22 cellular contexts compared by ENCODE assay signal in genomic region chr4:162162672-162163071, GRCh38. TPM values are rescaled to one million over a fixed set of nuclear protein-coding genes. Genes with fewer than 3 reads are reported as not detected.
DNase-seq lines count a peak whose midpoint lies in the region; TF ChIP-seq lines count a peak whose summit lies in the region.
"Had no signal": no experiment of that assay in that cellular context is flagged by ENCODE, and none has a peak within 500 bp of the region (broad histone marks: within the 10 kb centered on the region; RNA-seq: fewer than 3 reads in every experiment).

No MANE protein-coding gene starts in this region.

- no peaks in the 10 kb centered on the region for H3K4me1 ChIP-seq in mesendoderm (ENCODE audit: control insufficient read depth, low read depth, low read length)
- H3K4me1 ChIP-seq: BE2C had no signal

- H3K36me3 Mint-ChIP-seq in type B pancreatic cell = no peaks in the 10 kb centered on the region

- H3K79me2 ChIP-seq in mesendoderm (ENCODE audit: control insufficient read depth, insufficient read depth, low read length) = no peaks in the 10 kb centered on the region

- H3K56ac ChIP-seq in mesendoderm (ENCODE audit: low read length) = no peak overlapping the region

- TF ChIP-seq CTCF in type B pancreatic cell (conservative IDR thresholded peaks at IDR 0.05) = no peak

- no peaks in the 10 kb centered on the region for H3K27me3 ChIP-seq in mesendoderm (ENCODE audit: insufficient read depth, low read length, poor library complexity)
- H3K27me3 ChIP-seq: BE2C had no signal

- no peak overlapping the region for H2BK120ac ChIP-seq in mesendoderm (ENCODE audit: low read depth, low read length)

- WGBS in mesendoderm (ENCODE audit: extremely low coverage, insufficient coverage, low lambda C conversion rate) = no CpG with 5 or more reads among the region's 2 CpGs

- no peak overlapping the region for H3K27ac ChIP-seq in mesendoderm (ENCODE audit: low read depth, low read length)

- H2BK15ac ChIP-seq in mesendoderm (replicated peaks; ENCODE audit: low read depth) = no peak overlapping the region

- no peaks in the 10 kb centered on the region for H3K36me3 ChIP-seq in mesendoderm (ENCODE audit: control insufficient read depth, insufficient read depth, low read length)
- H3K36me3 ChIP-seq: BE2C had no signal

- no peak overlapping the region for H3K9ac ChIP-seq in mesendoderm (ENCODE audit: low read length)

- peak overlapping the region; percentile 64 for H3K4me3 Mint-ChIP-seq in type B pancreatic cell
- H3K4me3 Mint-ChIP-seq: CD4-positive, alpha-beta T cell had no signal

- H3K18ac ChIP-seq in mesendoderm (ENCODE audit: low read length) = no peak overlapping the region

- no peaks in the 10 kb centered on the region for H3K79me1 ChIP-seq in mesendoderm (ENCODE audit: low read length)

- H3K27ac Mint-ChIP-seq in type B pancreatic cell = no peak overlapping the region
- H3K27ac Mint-ChIP-seq: CD4-positive, alpha-beta T cell; H9 had no signal

- no peaks in the 10 kb centered on the region for H3K9me3 Mint-ChIP-seq in type B pancreatic cell
- H3K9me3 Mint-ChIP-seq: H9 had no signal

- DNase-seq in NCI-H748 (lab: John Stamatoyannopoulos, UW; ENCODE audit: unreplicated experiment) = peak; percentile 10
- DNase-seq in NCI-H748 treated with DMSO at 0.1 percent for 48 hours (lab: John Stamatoyannopoulos, UW) = no peak
- DNase-seq in cerebellar cortex (ENCODE audit: low spot score) = peak; percentile 62
- peak; percentile 59 for DNase-seq in mesendoderm
- DNase-seq in type B pancreatic cell (ENCODE audit: extremely low spot score, unreplicated experiment) = no peak
- no peak for DNase-seq in DMS79 treated with DMSO at 0.1 percent for 48 hours (lab: John Stamatoyannopoulos, UW)
- DNase-seq in CD1c-positive myeloid dendritic cell (ENCODE audit: extremely low spot score) = no peak
- DNase-seq in NCI-H510A treated with DMSO at 0.1 percent for 48 hours (lab: John Stamatoyannopoulos, UW) = no peak
- DNase-seq: BE2C; CD4-positive, alpha-beta T cell; DMS53; H9; MM.1S; NCI-H1092; NCI-H1436 treated with DMSO at 0.1 percent for 48 hours; NCI-H2029; NCI-H2171 treated with DMSO at 0.1 percent for 48 hours; NCI-H446 treated with DMSO at 0.1 percent for 48 hours; PC-3; RPMI8226; SHP77 treated with DMSO at 0.1 percent for 48 hours had no signal

- no peak overlapping the region for H3K4ac ChIP-seq in mesendoderm (ENCODE audit: low read depth, low read length)

- peaks cover 20% of the 10 kb centered on the region for H3K27me3 Mint-ChIP-seq in type B pancreatic cell

- no peak overlapping the region for H4K5ac ChIP-seq in mesendoderm (ENCODE audit: low read length)

- H4K8ac ChIP-seq in mesendoderm (ENCODE audit: low read depth, low read length) = no peak overlapping the region

- H2BK5ac ChIP-seq in mesendoderm (ENCODE audit: low read length) = no peak overlapping the region

- no peak overlapping the region for H3K23ac ChIP-seq in mesendoderm (ENCODE audit: low read length)

- H3K4me1 Mint-ChIP-seq in type B pancreatic cell (ENCODE audit: unreplicated experiment) = peaks cover 4% of the 10 kb centered on the region

- no peak overlapping the region for H3K4me2 ChIP-seq in mesendoderm (ENCODE audit: low read length)

- H3K4me3 ChIP-seq in mesendoderm (ENCODE audit: low read length) = no peak overlapping the region

- H2AK5ac ChIP-seq in mesendoderm (ENCODE audit: low read length) = no peak overlapping the region

RNA-seq across cellular contexts. Expression of gene FSTL5, which starts 1.1 kb away (rescaled TPM):
- polyA plus RNA-seq in mesendoderm (2013, experiment 1 of 2) = 0.51 TPM
- 0.70 TPM for polyA plus RNA-seq in mesendoderm (2013, experiment 2 of 2)
- 3.6 and 9.5 TPM in 2 replicates for total RNA-seq in type B pancreatic cell (ENCODE audit: low replicate concordance)
- total RNA-seq: CD4-positive, alpha-beta T cell; H9; LHCN-M2; PC-3 had no signal

Comparison
In these comparisons a context has a peak if more than half of its experiments do, and no peak if none do; other contexts are left out.
1. DNase-seq: peak in NCI-H748 (single experiment), cerebellar cortex (single experiment) and mesendoderm (single experiment); none in NCI-H748 treated with DMSO at 0.1 percent for 48 hours (single experiment), type B pancreatic cell (single experiment), DMS79 treated with DMSO at 0.1 percent for 48 hours (single experiment), CD1c-positive myeloid dendritic cell (single experiment) and NCI-H510A treated with DMSO at 0.1 percent for 48 hours (single experiment).